In the genomic region with DNA sequence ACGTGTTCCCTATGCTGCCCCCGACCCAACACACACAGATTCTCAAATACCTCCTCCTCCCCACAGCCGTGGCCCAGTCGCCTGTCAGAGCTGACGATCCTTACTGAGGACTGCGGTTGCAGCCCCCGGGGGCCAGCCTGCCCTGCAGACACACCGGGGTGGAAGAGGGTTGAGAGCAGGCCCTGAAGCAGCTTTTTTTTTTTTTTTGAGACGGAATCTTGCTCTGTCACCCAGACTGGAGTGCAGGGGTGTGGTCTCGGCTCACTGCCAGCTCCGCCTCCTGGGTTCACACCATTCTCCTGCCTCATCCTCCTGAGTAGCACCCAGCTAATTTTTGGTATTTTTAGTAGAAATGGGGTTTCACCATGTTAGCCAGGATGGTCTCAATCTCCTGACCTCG, we compare ENCODE assay signal across 8 cellular contexts. TPM values are rescaled to one million over a fixed set of nuclear protein-coding genes. Genes with fewer than 3 reads are reported as not detected.
"Had no signal": no experiment of that assay in that cellular context is flagged by ENCODE, and none has a peak within 500 bp of the region (broad histone marks: within the 10 kb centered on the region; RNA-seq: fewer than 3 reads in every experiment).

No MANE protein-coding gene starts in this region.

RNA-seq across cellular contexts. Expression of a gene that starts 11.2 kb away (rescaled TPM):
- total RNA-seq: activated CD4-positive, alpha-beta memory T cell treated with anti-CD3 and anti-CD28 coated beads, Interleukin-2, amount 10 ng/mL, durations not matched to agents 7 days and 5 days; activated CD4-positive, alpha-beta T cell treated with anti-CD3 and anti-CD28 coated beads for 36 hours; activated CD8-positive, alpha-beta memory T cell treated with anti-CD3 and anti-CD28 coated beads for 36 hours; activated naive CD4-positive, alpha-beta T cell treated with anti-CD3 and anti-CD28 coated beads for 36 hours; activated T-helper 17 cell treated with anti-CD3 and anti-CD28 coated beads, Interleukin-2, amount 50 U/mL, for 72 hours; cardiac muscle cell; Peyer's patch; T-helper 2 cell treated with Interferon-gamma antibody and Interleukin-4, amounts not matched to agents 100 ng/mL and 5 ng/mL, for 36 hours had no signal
- polyA plus RNA-seq: cardiac muscle cell had no signal

RNA-seq across cellular contexts. Expression of a gene that starts 40.7 kb away (rescaled TPM):
- total RNA-seq: activated CD4-positive, alpha-beta memory T cell treated with anti-CD3 and anti-CD28 coated beads, Interleukin-2, amount 10 ng/mL, durations not matched to agents 7 days and 5 days; activated CD8-positive, alpha-beta memory T cell treated with anti-CD3 and anti-CD28 coated beads for 36 hours; activated naive CD4-positive, alpha-beta T cell treated with anti-CD3 and anti-CD28 coated beads for 36 hours; T-helper 2 cell treated with Interferon-gamma antibody and Interleukin-4, amounts not matched to agents 100 ng/mL and 5 ng/mL, for 36 hours had no signal
